1 cellular context compared by ENCODE assay signal in the genomic region with DNA sequence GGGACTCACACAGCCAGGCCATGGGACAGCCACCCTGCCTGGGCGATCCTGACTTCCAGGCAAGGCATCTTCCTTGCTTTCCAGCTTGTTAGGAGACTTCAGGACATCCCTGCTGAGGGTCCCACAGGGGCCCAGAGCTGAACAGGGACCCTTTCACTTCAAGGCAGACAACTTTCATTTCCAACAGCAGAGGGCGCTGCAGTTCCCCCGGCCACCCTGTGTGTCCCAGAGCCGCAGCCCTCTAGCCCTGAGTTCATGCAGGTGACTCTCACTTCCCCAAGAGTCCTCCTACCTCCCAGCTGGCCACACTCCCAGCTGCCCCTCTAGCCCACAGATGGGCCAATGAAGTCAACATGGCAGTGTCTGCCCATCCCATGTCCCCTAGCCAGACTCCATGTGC.
TF ChIP-seq lines count a peak whose summit lies in the region.

No MANE protein-coding gene starts in this region.

TF ChIP-seq in HepG2, 621 proteins besides CTCF, POLR2A, EP300 and RAD21:
- peak; percentile 21; the same call in 1 of the 2 replicates for TF ChIP-seq STAG1 (CRISPR knock-in tag; IDR thresholded peaks at IDR 0.05)
TF ChIP-seq in HepG2: peak in this region for 1; not testable (repeated sequence) for 620.
